17 cellular contexts compared by ENCODE assay signal in the genomic region with DNA sequence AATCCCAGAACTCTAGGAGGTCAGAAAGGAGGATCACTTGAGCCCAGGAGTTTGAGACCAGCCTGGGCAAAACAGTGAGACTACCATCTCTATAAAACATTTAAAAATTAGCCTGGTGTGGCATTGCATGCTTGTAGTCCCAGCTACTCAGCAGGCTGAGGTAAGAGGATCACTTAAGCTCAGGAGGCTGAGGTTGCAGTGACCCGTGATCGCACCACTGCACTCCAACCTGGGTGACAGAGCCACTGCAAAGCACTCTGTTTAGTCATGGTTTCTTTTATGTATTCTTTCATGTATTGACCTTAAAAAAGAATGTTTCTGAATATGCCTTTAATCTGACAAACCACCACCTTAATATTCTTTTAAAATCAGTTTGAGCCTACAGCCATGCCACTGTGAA. TPM values are rescaled to one million over a fixed set of nuclear protein-coding genes. Genes with fewer than 3 reads are reported as not detected.
DNase-seq lines count a peak whose midpoint lies in the region; ATAC-seq and TF ChIP-seq lines count a peak whose summit lies in the region.
"Had no signal": no experiment of that assay in that cellular context is flagged by ENCODE, and none has a peak within 500 bp of the region (broad histone marks: within the 10 kb centered on the region; RNA-seq: fewer than 3 reads in every experiment).

No MANE protein-coding gene starts in this region.

- no peaks in the 10 kb centered on the region for H3K4me1 ChIP-seq in mucosa of descending colon (ENCODE audit: low read depth)
- H3K4me1 ChIP-seq: BE2C had no signal

- peaks cover 55% of the 10 kb centered on the region for H3K4me1 Mint-ChIP-seq in activated CD8-positive, alpha-beta T cell treated with anti-CD3 and anti-CD28 coated beads for 36 hours (ENCODE audit: low read depth)
- peaks cover 39% of the 10 kb centered on the region for H3K4me1 Mint-ChIP-seq in activated CD8-positive, alpha-beta T cell treated with anti-CD3 and anti-CD28 coated beads, Interleukin-2, amount 10 ng/mL, durations not matched to agents 7 days and 5 days (ENCODE audit: low read depth)
- H3K4me1 Mint-ChIP-seq in activated naive CD8-positive, alpha-beta T cell treated with anti-CD3 and anti-CD28 coated beads, Interleukin-2, amount 50 U/mL, for 24 hours: peaks cover 58% of the 10 kb centered on the region

- no peaks in the 10 kb centered on the region for H3K27me3 Mint-ChIP-seq in activated CD8-positive, alpha-beta T cell treated with anti-CD3 and anti-CD28 coated beads for 36 hours
- H3K27me3 Mint-ChIP-seq in activated CD8-positive, alpha-beta T cell treated with anti-CD3 and anti-CD28 coated beads, Interleukin-2, amount 10 ng/mL, durations not matched to agents 7 days and 5 days (ENCODE audit: low read depth): no peaks in the 10 kb centered on the region
- H3K27me3 Mint-ChIP-seq in activated naive CD8-positive, alpha-beta T cell treated with anti-CD3 and anti-CD28 coated beads, Interleukin-2, amount 50 U/mL, for 24 hours: no peaks in the 10 kb centered on the region
- H3K27me3 Mint-ChIP-seq: CD4-positive, CD25-positive, alpha-beta regulatory T cell had no signal

- H3K9me3 ChIP-seq in mucosa of descending colon: no peaks in the 10 kb centered on the region
- H3K9me3 ChIP-seq: BE2C had no signal

- POLR2A ChIA-PET in activated CD8-positive, alpha-beta T cell treated with anti-CD3 and anti-CD28 coated beads for 36 hours (lab: Charles Lee): interaction anchor here (0.7 to 1.3 kb wide), 3 partner anchors 9 to 137 kb away, joined by 3 read pairs; no protein-coding TSS in a partner anchor
- POLR2A ChIA-PET in activated CD8-positive, alpha-beta T cell treated with anti-CD3 and anti-CD28 coated beads, Interleukin-2, amount 10 ng/mL, durations not matched to agents 7 days and 5 days (lab: Charles Lee): interaction anchor here (0.9 kb wide), 1 partner anchor 54 kb away, joined by 3 read pairs; the partner anchor contains the start of gene TMEM123

- DNase-seq in activated CD8-positive, alpha-beta T cell treated with anti-CD3 and anti-CD28 coated beads for 36 hours: peak; percentile 43
- no peak for DNase-seq in activated CD8-positive, alpha-beta T cell treated with anti-CD3 and anti-CD28 coated beads, Interleukin-2, amount 10 ng/mL, durations not matched to agents 7 days and 5 days
- no peak for DNase-seq in activated naive CD8-positive, alpha-beta T cell treated with anti-CD3 and anti-CD28 coated beads, Interleukin-2, amount 50 U/mL, for 24 hours
- peak; percentile 32 for DNase-seq in renal cortical epithelial cell (ENCODE audit: low read depth)
- DNase-seq in activated effector memory CD4-positive, alpha-beta T cell treated with anti-CD3 and anti-CD28 coated beads, Interleukin-2, amount 50 U/mL, for 16 hours: no peak
- DNase-seq in mucosa of descending colon: no peak
- DNase-seq: BE2C; CD4-positive, CD25-positive, alpha-beta regulatory T cell; COR-L47; GF-D8; KG1; MV-4-11; NCI-H187 treated with DMSO at 0.1 percent for 48 hours; NCI-H226; NCI-H524; SIG-M5 had no signal

- intact Hi-C loops in activated CD8-positive, alpha-beta T cell treated with anti-CD3 and anti-CD28 coated beads for 36 hours (cut with micrococcal nuclease): no loop called here
- intact Hi-C loops in mucosa of descending colon (cut with DNase I, micrococcal nuclease): no loop called here

- CTCF ChIA-PET in activated CD8-positive, alpha-beta T cell treated with anti-CD3 and anti-CD28 coated beads for 36 hours (lab: Charles Lee): interaction anchor here (0.7 to 6.9 kb wide), 8 partner anchors 8 to 111 kb away, joined by 3 to 49 read pairs (median 8); no protein-coding TSS in a partner anchor
- CTCF ChIA-PET in activated CD8-positive, alpha-beta T cell treated with anti-CD3 and anti-CD28 coated beads, Interleukin-2, amount 10 ng/mL, durations not matched to agents 7 days and 5 days (lab: Charles Lee): interaction anchor here (0.8 to 2.6 kb wide), 3 partner anchors 9 to 57 kb away, joined by 3 to 14 read pairs (median 6); no protein-coding TSS in a partner anchor

- no peak for TF ChIP-seq CTCF in activated CD8-positive, alpha-beta T cell treated with anti-CD3 and anti-CD28 coated beads for 36 hours (IDR thresholded peaks at IDR 0.05)
- TF ChIP-seq CTCF in mucosa of descending colon (IDR thresholded peaks at IDR 0.05): no peak

- H3K36me3 Mint-ChIP-seq in activated CD8-positive, alpha-beta T cell treated with anti-CD3 and anti-CD28 coated beads for 36 hours (ENCODE audit: low read depth): peaks cover 67% of the 10 kb centered on the region
- H3K36me3 Mint-ChIP-seq in activated CD8-positive, alpha-beta T cell treated with anti-CD3 and anti-CD28 coated beads, Interleukin-2, amount 10 ng/mL, durations not matched to agents 7 days and 5 days (ENCODE audit: low read depth): peaks cover 78% of the 10 kb centered on the region
- peaks cover 76% of the 10 kb centered on the region for H3K36me3 Mint-ChIP-seq in activated naive CD8-positive, alpha-beta T cell treated with anti-CD3 and anti-CD28 coated beads, Interleukin-2, amount 50 U/mL, for 24 hours (ENCODE audit: low read depth)

- peak; percentile 48 for ATAC-seq in activated CD8-positive, alpha-beta T cell treated with anti-CD3 and anti-CD28 coated beads for 36 hours
- ATAC-seq in activated CD8-positive, alpha-beta T cell treated with anti-CD3 and anti-CD28 coated beads, Interleukin-2, amount 10 ng/mL, durations not matched to agents 7 days and 5 days: no peak
- peak; percentile 58 for ATAC-seq in GM18868 (IDR thresholded peaks at IDR 0.05; ENCODE audit: unreplicated experiment)
- peak; percentile 65 for ATAC-seq in activated naive CD8-positive, alpha-beta T cell treated with anti-CD3 and anti-CD28 coated beads, Interleukin-2, amount 50 U/mL, for 24 hours
- no peak for ATAC-seq in mucosa of descending colon

- no peak overlapping the region for H3K27ac Mint-ChIP-seq in activated CD8-positive, alpha-beta T cell treated with anti-CD3 and anti-CD28 coated beads for 36 hours
- H3K27ac Mint-ChIP-seq in activated CD8-positive, alpha-beta T cell treated with anti-CD3 and anti-CD28 coated beads, Interleukin-2, amount 10 ng/mL, durations not matched to agents 7 days and 5 days: no peak overlapping the region
- peak overlapping the region; percentile 49 for H3K27ac Mint-ChIP-seq in activated naive CD8-positive, alpha-beta T cell treated with anti-CD3 and anti-CD28 coated beads, Interleukin-2, amount 50 U/mL, for 24 hours

- H3K36me3 ChIP-seq in mucosa of descending colon (ENCODE audit: low read depth): peaks cover 4% of the 10 kb centered on the region

- no peak overlapping the region for H3K4me3 ChIP-seq in mucosa of descending colon

- H3K9me3 Mint-ChIP-seq in activated CD8-positive, alpha-beta T cell treated with anti-CD3 and anti-CD28 coated beads for 36 hours: no peaks in the 10 kb centered on the region
- no peaks in the 10 kb centered on the region for H3K9me3 Mint-ChIP-seq in activated CD8-positive, alpha-beta T cell treated with anti-CD3 and anti-CD28 coated beads, Interleukin-2, amount 10 ng/mL, durations not matched to agents 7 days and 5 days (ENCODE audit: insufficient read depth)
- H3K9me3 Mint-ChIP-seq in activated naive CD8-positive, alpha-beta T cell treated with anti-CD3 and anti-CD28 coated beads, Interleukin-2, amount 50 U/mL, for 24 hours: no peaks in the 10 kb centered on the region
- H3K9me3 Mint-ChIP-seq: CD4-positive, CD25-positive, alpha-beta regulatory T cell had no signal

- H3K4me3 Mint-ChIP-seq in activated CD8-positive, alpha-beta T cell treated with anti-CD3 and anti-CD28 coated beads for 36 hours: no peak overlapping the region
- no peak overlapping the region for H3K4me3 Mint-ChIP-seq in activated CD8-positive, alpha-beta T cell treated with anti-CD3 and anti-CD28 coated beads, Interleukin-2, amount 10 ng/mL, durations not matched to agents 7 days and 5 days
- no peak overlapping the region for H3K4me3 Mint-ChIP-seq in activated naive CD8-positive, alpha-beta T cell treated with anti-CD3 and anti-CD28 coated beads, Interleukin-2, amount 50 U/mL, for 24 hours

RNA-seq across cellular contexts. Expression of gene BIRC2, which starts 52.2 kb away (rescaled TPM):
- 10 to 100 TPM; 29.8 to 32.9 TPM for total RNA-seq in activated CD8-positive, alpha-beta T cell treated with anti-CD3 and anti-CD28 coated beads for 36 hours
- 10 to 100 TPM; 28.3 to 30.4 TPM for total RNA-seq in activated CD8-positive, alpha-beta T cell treated with anti-CD3 and anti-CD28 coated beads, Interleukin-2, amount 10 ng/mL, durations not matched to agents 7 days and 5 days
- total RNA-seq in renal cortical epithelial cell: 125 and 146 TPM in 2 replicates
- 10 to 100 TPM; 42.8 to 55.0 (median 45.2) TPM for total RNA-seq in mucosa of descending colon

RNA-seq across cellular contexts. Expression of gene TMEM123, which starts 53.4 kb away (rescaled TPM):
- total RNA-seq in activated CD8-positive, alpha-beta T cell treated with anti-CD3 and anti-CD28 coated beads for 36 hours: 100 to 1,000 TPM; 234 to 235 TPM
- total RNA-seq in activated CD8-positive, alpha-beta T cell treated with anti-CD3 and anti-CD28 coated beads, Interleukin-2, amount 10 ng/mL, durations not matched to agents 7 days and 5 days: 100 to 1,000 TPM; 434 to 461 TPM
- total RNA-seq in renal cortical epithelial cell (245 and 332 TPM in 2 replicates), mucosa of descending colon (100 to 1,000 TPM; 153 to 205 (median 157) TPM)

Comparison
In these comparisons a context has a peak if more than half of its experiments do, and no peak if none do; other contexts are left out.
1. ATAC-seq: peak in activated CD8-positive, alpha-beta T cell treated with anti-CD3 and anti-CD28 coated beads for 36 hours (single experiment), GM18868 (single experiment) and activated naive CD8-positive, alpha-beta T cell treated with anti-CD3 and anti-CD28 coated beads, Interleukin-2, amount 50 U/mL, for 24 hours (single experiment); none in activated CD8-positive, alpha-beta T cell treated with anti-CD3 and anti-CD28 coated beads, Interleukin-2, amount 10 ng/mL, durations not matched to agents 7 days and 5 days (single experiment) and mucosa of descending colon (single experiment).
2. DNase-seq: peak in activated CD8-positive, alpha-beta T cell treated with anti-CD3 and anti-CD28 coated beads for 36 hours (single experiment) and renal cortical epithelial cell (single experiment); none in activated CD8-positive, alpha-beta T cell treated with anti-CD3 and anti-CD28 coated beads, Interleukin-2, amount 10 ng/mL, durations not matched to agents 7 days and 5 days (single experiment), activated naive CD8-positive, alpha-beta T cell treated with anti-CD3 and anti-CD28 coated beads, Interleukin-2, amount 50 U/mL, for 24 hours (single experiment), activated effector memory CD4-positive, alpha-beta T cell treated with anti-CD3 and anti-CD28 coated beads, Interleukin-2, amount 50 U/mL, for 16 hours (single experiment) and mucosa of descending colon (0 of 3).